In the genomic region with DNA sequence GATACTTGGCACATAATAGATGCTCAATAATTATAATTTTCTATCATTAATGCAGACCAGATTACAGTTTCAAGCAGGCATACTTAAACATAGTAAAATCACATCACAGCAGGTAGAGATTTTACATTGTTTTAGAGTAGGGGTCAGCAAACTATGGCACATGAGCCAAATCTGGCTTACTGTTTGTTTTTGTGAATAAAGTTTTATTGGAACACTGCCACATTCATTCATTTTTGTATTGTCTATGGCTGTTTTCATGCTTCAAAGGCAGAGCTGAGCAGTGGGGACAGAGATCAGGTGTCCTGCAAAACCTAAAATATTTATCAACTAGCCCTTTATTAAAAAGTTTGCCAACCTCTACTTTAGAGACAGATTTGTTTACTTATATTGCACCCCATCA, we compare ENCODE assay signal across 6 cellular contexts.
"Had no signal": no experiment of that assay in that cellular context is flagged by ENCODE, and none has a peak within 500 bp of the region (broad histone marks: within the 10 kb centered on the region; RNA-seq: fewer than 3 reads in every experiment).

No MANE protein-coding gene starts in this region.

- FAIRE-seq: G401.6, GM12891, GM12892, GM19239 had no signal

- DNase-seq: GDM1, GF-D8 had no signal
